Comparison of ENCODE assay signal across 8 cellular contexts in genomic region chr16:1991588-1992474, GRCh38. TPM values are rescaled to one million over a fixed set of nuclear protein-coding genes. Genes with fewer than 3 reads are reported as not detected.
A peak's percentile ranks its signal among the peaks of the same experiment; 100 is the strongest.
DNase-seq lines count a peak whose midpoint lies in the region; ATAC-seq and TF ChIP-seq lines count a peak whose summit lies in the region.

No MANE protein-coding gene starts in this region.

- TF ChIP-seq CTCF in GM10266 (IDR thresholded peaks at IDR 0.05; ENCODE audit: control insufficient read depth, insufficient read depth, low read depth, missing control alignments), result no peak
- no peak for TF ChIP-seq CTCF in OCI-LY1 (IDR thresholded peaks at IDR 0.05; ENCODE audit: low read length)
- TF ChIP-seq CTCF in fibroblast of lung (conservative IDR thresholded peaks at IDR 0.05 in 1 of 2, IDR thresholded peaks at IDR 0.05 in 1 of 2; ENCODE audit: low read depth in 1 of 2, low read length in 2 of 2), result no peak

- no peaks in the 10 kb centered on the region for H3K9me2 ChIP-seq in OCI-LY1 (ENCODE audit: low read depth, low read length)

- H3K79me2 ChIP-seq in OCI-LY1 (ENCODE audit: insufficient read depth, low read length) (no peaks in the 10 kb centered on the region), fibroblast of lung (ENCODE audit: control insufficient read depth, insufficient read depth, low read length) (no peaks in the 10 kb centered on the region)

- no peaks in the 10 kb centered on the region; the same call in 1 of the 2 replicates for H3F3A ChIP-seq in OCI-LY1 (ENCODE audit: insufficient read depth, low read length)

- H3K9me3 Mint-ChIP-seq in activated T-helper 17 cell treated with anti-CD3 and anti-CD28 coated beads, Interleukin-2, amount 50 U/mL, for 72 hours, result no peaks in the 10 kb centered on the region
- no peaks in the 10 kb centered on the region for H3K9me3 Mint-ChIP-seq in naive thymus-derived CD8-positive, alpha-beta T cell

- H4K20me1 ChIP-seq in OCI-LY1 (ENCODE audit: insufficient read depth, low read length) (no peaks in the 10 kb centered on the region), fibroblast of lung (ENCODE audit: control insufficient read depth, extremely low read depth, insufficient read depth, low read length) (no peaks in the 10 kb centered on the region)

- H3K27ac ChIP-seq in OCI-LY1 (ENCODE audit: low read depth, low read length, poor library complexity, severe bottlenecking), result peak overlapping the region; percentile 48
- no peak overlapping the region for H3K27ac ChIP-seq in fibroblast of lung (ENCODE audit: insufficient read depth, low read length)

- H3K9ac ChIP-seq in OCI-LY1 (ENCODE audit: low read length) (peak overlapping the region; percentile 61), fibroblast of lung (ENCODE audit: insufficient read depth, low read length) (no peak overlapping the region)

- H3K4me1 Mint-ChIP-seq in activated T-helper 17 cell treated with anti-CD3 and anti-CD28 coated beads, Interleukin-2, amount 50 U/mL, for 72 hours, result no peaks in the 10 kb centered on the region
- H3K4me1 Mint-ChIP-seq in naive thymus-derived CD8-positive, alpha-beta T cell, result peaks cover 9 to 27% (median 18%) of the 10 kb centered on the region in 4 donors

- ATAC-seq in HG02623 (IDR thresholded peaks at IDR 0.05; ENCODE audit: unreplicated experiment), result peak; percentile 41
- ATAC-seq in activated T-helper 17 cell treated with anti-CD3 and anti-CD28 coated beads, Interleukin-2, amount 50 U/mL, for 72 hours (replicated peaks), result peak; percentile 67
- peak; percentile 72 to 82 for ATAC-seq in naive thymus-derived CD8-positive, alpha-beta T cell

- H3K27ac Mint-ChIP-seq in activated T-helper 17 cell treated with anti-CD3 and anti-CD28 coated beads, Interleukin-2, amount 50 U/mL, for 72 hours, result peak overlapping the region; percentile 48
- H3K27ac Mint-ChIP-seq in naive thymus-derived CD8-positive, alpha-beta T cell, result peak overlapping the region in 9 of 10 donors; percentile 24 to 86 (median 79)

- peaks cover 6% of the 10 kb centered on the region; the same call in 1 of the 2 replicates for H3K27me3 ChIP-seq in OCI-LY1 (ENCODE audit: insufficient read depth, low read length)
- peaks cover 21% of the 10 kb centered on the region for H3K27me3 ChIP-seq in fibroblast of lung (ENCODE audit: control insufficient read depth, insufficient read depth, low read length)

- DNase-seq in GM10266 (ENCODE audit: extremely low spot score), result peak; percentile 100
- peak; percentile 81 to 90 for DNase-seq in fibroblast of lung (ENCODE audit: low read depth in 2 of 2)
- DNase-seq in naive thymus-derived CD8-positive, alpha-beta T cell, result peak; percentile 86 to 100 (median 95)
- peak; percentile 93 for DNase-seq in stimulated activated CD8-positive, alpha-beta memory T cell treated with anti-CD3 and anti-CD28 coated beads, Interleukin-7, amount 100 ng/mL, for 24 hours (ENCODE audit: low read depth)
- no peak for DNase-seq in NCI-H2081 (lab: John Stamatoyannopoulos, UW)

- peaks cover 29% of the 10 kb centered on the region for H3K4me1 ChIP-seq in OCI-LY1 (ENCODE audit: insufficient read depth, low read length, severe bottlenecking)
- peaks cover 9% of the 10 kb centered on the region for H3K4me1 ChIP-seq in fibroblast of lung (ENCODE audit: control insufficient read depth, extremely low read depth, insufficient read depth, low read length)

- POLR2A ChIA-PET in naive thymus-derived CD8-positive, alpha-beta T cell (lab: Charles Lee), result interaction anchor here (1.0 to 5.9 kb wide), 10 partner anchors 17 to 541 kb away, joined by 3 to 47 read pairs (median 4); partner anchors contain the start of genes MSRB1, NTHL1, PKD1 and RNF151

- H3K27me3 Mint-ChIP-seq in activated T-helper 17 cell treated with anti-CD3 and anti-CD28 coated beads, Interleukin-2, amount 50 U/mL, for 72 hours, result peaks cover 7% of the 10 kb centered on the region
- peaks cover 2 to 27% (median 8%) of the 10 kb centered on the region in 5 donors for H3K27me3 Mint-ChIP-seq in naive thymus-derived CD8-positive, alpha-beta T cell

- H3K36me3 Mint-ChIP-seq in activated T-helper 17 cell treated with anti-CD3 and anti-CD28 coated beads, Interleukin-2, amount 50 U/mL, for 72 hours (ENCODE audit: low read depth), result no peaks in the 10 kb centered on the region
- H3K36me3 Mint-ChIP-seq in naive thymus-derived CD8-positive, alpha-beta T cell, result peaks cover 0 to 6% (median 2%) of the 10 kb centered on the region in 3 donors

- H3K4me3 Mint-ChIP-seq in activated T-helper 17 cell treated with anti-CD3 and anti-CD28 coated beads, Interleukin-2, amount 50 U/mL, for 72 hours, result peak overlapping the region; percentile 76
- H3K4me3 Mint-ChIP-seq in naive thymus-derived CD8-positive, alpha-beta T cell, result peak overlapping the region; percentile 68 to 84 (median 78)

- peak overlapping the region; percentile 68 for H3K4me2 ChIP-seq in OCI-LY1 (ENCODE audit: low read length)
- peak overlapping the region; percentile 68 for H3K4me2 ChIP-seq in fibroblast of lung (ENCODE audit: extremely low read depth, insufficient read depth, low read length)

- H2AFZ ChIP-seq in OCI-LY1 (ENCODE audit: low read length) (no peak overlapping the region), fibroblast of lung (ENCODE audit: low read length) (peak overlapping the region; percentile 75)

- H3K9me3 ChIP-seq in OCI-LY1 (ENCODE audit: low read length) (no peaks in the 10 kb centered on the region), fibroblast of lung (ENCODE audit: control insufficient read depth, insufficient read depth, low read depth, low read length) (no peaks in the 10 kb centered on the region)

- peaks cover 7% of the 10 kb centered on the region for H3K36me3 ChIP-seq in OCI-LY1 (ENCODE audit: insufficient read depth, low read length)
- H3K36me3 ChIP-seq in fibroblast of lung (ENCODE audit: control insufficient read depth, insufficient read depth, low read length), result peaks cover 3% of the 10 kb centered on the region

- H3K4me3 ChIP-seq in OCI-LY1 (ENCODE audit: low read depth, low read length, poor library complexity, severe bottlenecking) (peak overlapping the region; percentile 60), fibroblast of lung (replicated peaks in 1 of 4; ENCODE audit: control extremely low read depth in 1 of 4, insufficient read depth in 1 of 4, low read depth in 3 of 4, low read length in 4 of 4) (peak overlapping the region in 3 of 4 experiments; percentile 13 to 36 (median 15))

RNA-seq across cellular contexts. Expression of gene SYNGR3, which starts 2.1 kb away (rescaled TPM):
- 1 to 10 TPM; 5.9 to 7.9 TPM for total RNA-seq in activated T-helper 17 cell treated with anti-CD3 and anti-CD28 coated beads, Interleukin-2, amount 50 U/mL, for 72 hours
- 1.5 and 1.8 TPM in 2 replicates for total RNA-seq in fibroblast of lung
- 1.8 and 6.0 TPM in 2 replicates for polyA plus RNA-seq in fibroblast of lung
- 3.8 and 9.7 TPM in 2 replicates for polyA plus RNA-seq in fibroblast of lung (2012)
- 0.79 and 13.0 TPM in 2 replicates for polyA minus RNA-seq in fibroblast of lung (ENCODE audit: low replicate concordance)
- under 1 TPM; 0.60 to 0.77 TPM for total RNA-seq in naive thymus-derived CD8-positive, alpha-beta T cell
- polyA plus RNA-seq in naive thymus-derived CD8-positive, alpha-beta T cell, result 1 to 10 TPM in 1 of 3 donors, under 1 TPM in 1, not detected in 1; 0.77 to 1.1 TPM

RNA-seq across cellular contexts. Expression of gene GFER, which starts 7.8 kb away (rescaled TPM):
- total RNA-seq in activated T-helper 17 cell treated with anti-CD3 and anti-CD28 coated beads, Interleukin-2, amount 50 U/mL, for 72 hours, result 10 to 100 TPM; 12.4 to 28.5 TPM
- 13.1 and 13.2 TPM in 2 replicates for total RNA-seq in fibroblast of lung
- 7.5 and 12.5 TPM in 2 replicates for polyA plus RNA-seq in fibroblast of lung
- 28.9 and 58.5 TPM in 2 replicates for polyA plus RNA-seq in fibroblast of lung (2012)
- polyA minus RNA-seq in fibroblast of lung (ENCODE audit: low replicate concordance), result 9.3 and 10.5 TPM in 2 replicates
- total RNA-seq in naive thymus-derived CD8-positive, alpha-beta T cell, result 10 to 100 TPM; 15.9 to 22.3 TPM
- polyA plus RNA-seq in naive thymus-derived CD8-positive, alpha-beta T cell, result 10 to 100 TPM; 21.4 to 30.0 (median 26.3) TPM

RNA-seq across cellular contexts. Expression of gene NOXO1, which starts 10.6 kb away (rescaled TPM):
- total RNA-seq in activated T-helper 17 cell treated with anti-CD3 and anti-CD28 coated beads, Interleukin-2, amount 50 U/mL, for 72 hours, result 1 to 10 TPM in 1 of 2 donors, not detected in 1; 1.0 TPM
- under 0.01 TPM in 1 of 2 replicates, not detected in the other for total RNA-seq in fibroblast of lung
- 0.03 TPM in 2 replicates for polyA plus RNA-seq in fibroblast of lung
- polyA plus RNA-seq in fibroblast of lung (2012), result 0.12 TPM in 1 of 2 replicates, not detected in the other
- polyA minus RNA-seq in fibroblast of lung (ENCODE audit: low replicate concordance), result not detected in 2 replicates
- total RNA-seq in naive thymus-derived CD8-positive, alpha-beta T cell, result 1 to 10 TPM; 1.3 to 2.3 TPM
- not detected for polyA plus RNA-seq in naive thymus-derived CD8-positive, alpha-beta T cell

RNA-seq across cellular contexts. Expression of gene ZNF598, which starts 17.8 kb away (rescaled TPM):
- total RNA-seq in activated T-helper 17 cell treated with anti-CD3 and anti-CD28 coated beads, Interleukin-2, amount 50 U/mL, for 72 hours, result 10 to 100 TPM; 41.2 to 79.6 TPM
- 10.8 and 18.8 TPM in 2 replicates for total RNA-seq in fibroblast of lung
- polyA plus RNA-seq in fibroblast of lung, result 11.6 and 18.7 TPM in 2 replicates
- 19.6 and 29.9 TPM in 2 replicates for polyA plus RNA-seq in fibroblast of lung (2012)
- polyA minus RNA-seq in fibroblast of lung (ENCODE audit: low replicate concordance), result 14.7 and 15.9 TPM in 2 replicates
- 10 to 100 TPM; 58.6 to 66.2 TPM for total RNA-seq in naive thymus-derived CD8-positive, alpha-beta T cell
- 1 to 10 TPM; 3.4 to 10.0 (median 3.6) TPM for polyA plus RNA-seq in naive thymus-derived CD8-positive, alpha-beta T cell

RNA-seq across cellular contexts. Expression of gene TBL3, which starts 20.0 kb away (rescaled TPM):
- 10 to 100 TPM; 23.0 to 37.3 TPM for total RNA-seq in activated T-helper 17 cell treated with anti-CD3 and anti-CD28 coated beads, Interleukin-2, amount 50 U/mL, for 72 hours
- total RNA-seq in fibroblast of lung, result 20.0 and 23.9 TPM in 2 replicates
- polyA plus RNA-seq in fibroblast of lung, result 14.6 and 25.4 TPM in 2 replicates
- 25.8 and 48.7 TPM in 2 replicates for polyA plus RNA-seq in fibroblast of lung (2012)
- 57.8 and 83.3 TPM in 2 replicates for polyA minus RNA-seq in fibroblast of lung (ENCODE audit: low replicate concordance)
- total RNA-seq in naive thymus-derived CD8-positive, alpha-beta T cell, result 10 to 100 TPM; 30.0 to 33.4 TPM
- 10 to 100 TPM; 44.6 to 61.8 (median 52.2) TPM for polyA plus RNA-seq in naive thymus-derived CD8-positive, alpha-beta T cell

Comparison
In these comparisons a context has a peak if more than half of its experiments do, and no peak if none do; other contexts are left out.
1. DNase-seq: peak in GM10266 (single experiment), fibroblast of lung (2 of 2), naive thymus-derived CD8-positive, alpha-beta T cell (10 of 10) and stimulated activated CD8-positive, alpha-beta memory T cell treated with anti-CD3 and anti-CD28 coated beads, Interleukin-7, amount 100 ng/mL, for 24 hours (single experiment); none in NCI-H2081 (0 of 2).
2. Peak in every context shown above with its lines, with median percentiles within 50 percentile points of each other: ATAC-seq.